10 cellular contexts compared by ENCODE assay signal in the genomic region with DNA sequence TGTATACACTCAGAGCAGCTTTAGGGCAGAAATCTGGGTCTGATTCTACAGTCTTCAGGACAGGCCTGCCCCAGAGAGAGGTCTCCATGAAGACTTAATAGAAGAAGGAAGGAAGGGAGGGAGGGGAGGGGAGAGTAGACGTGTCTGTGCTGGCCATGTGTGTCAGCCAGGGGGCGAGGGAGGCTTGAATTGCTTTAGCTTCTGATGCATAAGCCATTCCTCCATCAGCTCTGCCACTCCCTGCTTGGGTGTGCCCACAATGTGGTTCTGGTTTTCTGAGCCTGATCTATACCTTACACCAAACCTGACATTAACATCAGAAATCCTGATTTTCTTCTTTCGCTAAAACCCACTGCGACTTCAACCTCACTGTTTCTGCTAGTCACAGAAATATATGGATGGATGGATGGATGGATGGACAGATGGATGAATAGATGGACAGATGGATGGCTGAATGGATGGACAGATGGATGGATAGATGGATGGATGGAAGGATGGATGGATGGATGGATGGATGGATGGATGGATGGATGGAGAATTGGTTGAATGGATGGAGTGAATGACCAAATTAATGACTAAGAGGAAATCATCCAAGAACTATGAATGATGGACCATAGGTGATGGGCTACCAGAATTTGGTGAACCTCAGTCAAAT. TPM values are rescaled to one million over a fixed set of nuclear protein-coding genes. Genes with fewer than 3 reads are reported as not detected.
A peak's percentile ranks its signal among the peaks of the same experiment; 100 is the strongest.
DNase-seq lines count a peak whose midpoint lies in the region; ATAC-seq and TF ChIP-seq lines count a peak whose summit lies in the region.
"Had no signal": no experiment of that assay in that cellular context is flagged by ENCODE, and none has a peak within 500 bp of the region (broad histone marks: within the 10 kb centered on the region; RNA-seq: fewer than 3 reads in every experiment).

No MANE protein-coding gene starts in this region.

- TF ChIP-seq CTCF in HFFc6 (IDR thresholded peaks at IDR 0.05), result peak; percentile 52
- TF ChIP-seq CTCF in brain microvascular endothelial cell (IDR thresholded peaks at IDR 0.05; ENCODE audit: low read depth, low read length, missing control alignments), result peak; percentile 52
- TF ChIP-seq CTCF in right lobe of liver (IDR thresholded peaks at IDR 0.05), result no peak

- H3K27ac Mint-ChIP-seq in HFFc6, result peak overlapping the region; percentile 78
- peak overlapping the region in 2 of 7 donors; percentile 0 to 72 for H3K27ac Mint-ChIP-seq in CD4-positive, alpha-beta memory T cell

- H3K4me3 Mint-ChIP-seq in HFFc6, result no peak overlapping the region
- H3K4me3 Mint-ChIP-seq in CD4-positive, alpha-beta memory T cell, result no peak overlapping the region

- no peaks in the 10 kb centered on the region for H3K9me3 ChIP-seq in right lobe of liver
- no peaks in the 10 kb centered on the region for H3K9me3 ChIP-seq in CD4-positive, alpha-beta memory T cell (ENCODE audit: control insufficient read depth in 1 of 2, low read length in 2 of 2)

- intact Hi-C loops in right lobe of liver (cut with DNase I), result no loop called here
- intact Hi-C loops in CD4-positive, alpha-beta memory T cell (cut with micrococcal nuclease), result no loop called here

- H3K4me1 ChIP-seq in right lobe of liver, result peaks cover 0 to 10% (median 3%) of the 10 kb centered on the region in 4 donors
- H3K4me1 ChIP-seq in CD4-positive, alpha-beta memory T cell (ENCODE audit: insufficient read depth, low read length), result peaks cover 12% of the 10 kb centered on the region

- H3K4me1 Mint-ChIP-seq in HFFc6 (ENCODE audit: low read depth), result peaks cover 64% of the 10 kb centered on the region
- peaks cover 10 to 29% (median 16%) of the 10 kb centered on the region in 4 donors for H3K4me1 Mint-ChIP-seq in CD4-positive, alpha-beta memory T cell

- peaks cover 23% of the 10 kb centered on the region for H3K27me3 Mint-ChIP-seq in HFFc6 (ENCODE audit: insufficient read depth)
- no peaks in the 10 kb centered on the region for H3K27me3 Mint-ChIP-seq in CD4-positive, alpha-beta memory T cell

- POLR2A ChIA-PET in CD4-positive, alpha-beta memory T cell (lab: Charles Lee; ENCODE audit: partially characterized antibody), result interaction anchor here (0.6 to 1.3 kb wide), 3 partner anchors 16 to 154 kb away, joined by 3 read pairs; no protein-coding TSS in a partner anchor

- H3K36me3 ChIP-seq in brain microvascular endothelial cell (replicated peaks) (no peaks in the 10 kb centered on the region), right lobe of liver (no peaks in the 10 kb centered on the region)
- H3K36me3 ChIP-seq in CD4-positive, alpha-beta memory T cell (ENCODE audit: insufficient read depth, low read length), result no peaks in the 10 kb centered on the region

- in situ Hi-C loops in ACHN (cut with HindIII; ENCODE audit: low pct_ligation_motif_present, low pct_unique_long_range_greater_than_20kb, low sequenced_read_pairs), result no loop called here
- in situ Hi-C loops in brain microvascular endothelial cell (cut with HindIII; ENCODE audit: low pct_ligation_motif_present, low sequenced_read_pairs), result loop anchor here (10.0 kb wide), 1 partner anchor 155 kb away; no protein-coding TSS in a partner anchor

- H3K27ac ChIP-seq in brain microvascular endothelial cell (no peak overlapping the region), right lobe of liver (peak overlapping the region; percentile 6 to 31 (median 19))
- H3K27ac ChIP-seq in CD4-positive, alpha-beta memory T cell (ENCODE audit: low read depth, low read length), result no peak overlapping the region
- H3K27ac ChIP-seq: SK-N-MC had no signal

- DNase-seq in ACHN, result peak; percentile 18
- peak; percentile 32 for DNase-seq in HFFc6
- DNase-seq in brain microvascular endothelial cell, result peak; percentile 25
- DNase-seq in right lobe of liver, result no peak
- no peak for DNase-seq in CD4-positive, alpha-beta memory T cell
- no peak for DNase-seq in SHP77 treated with DMSO at 0.1 percent for 48 hours (lab: John Stamatoyannopoulos, UW)
- no peak for DNase-seq in CD1c-positive myeloid dendritic cell (ENCODE audit: extremely low spot score)
- DNase-seq: posterior cingulate gyrus had no signal

- no peak for TF ChIP-seq POLR2A in right lobe of liver (IDR thresholded peaks at IDR 0.05)

- CTCF ChIA-PET in CD4-positive, alpha-beta memory T cell (lab: Charles Lee; ENCODE audit: partially characterized antibody), result no interaction called here

- 97% methylated on average over 2 of the region's 4 CpGs for WGBS in right lobe of liver (ENCODE audit: insufficient coverage, low coverage, low lambda C conversion rate, missing lambda C conversion rate)

- ATAC-seq in right lobe of liver (peak in 1 of 4 donors; percentile 3), HG03139 (IDR thresholded peaks at IDR 0.05; ENCODE audit: unreplicated experiment) (no peak)

- H3K36me3 Mint-ChIP-seq in HFFc6 (ENCODE audit: low read depth), result no peaks in the 10 kb centered on the region
- no peaks in the 10 kb centered on the region for H3K36me3 Mint-ChIP-seq in CD4-positive, alpha-beta memory T cell

- H3K9me3 Mint-ChIP-seq in HFFc6, result no peaks in the 10 kb centered on the region
- no peaks in the 10 kb centered on the region for H3K9me3 Mint-ChIP-seq in CD4-positive, alpha-beta memory T cell

- no peaks in the 10 kb centered on the region for H3K27me3 ChIP-seq in brain microvascular endothelial cell (replicated peaks)
- H3K27me3 ChIP-seq in right lobe of liver, result no peaks in the 10 kb centered on the region
- no peaks in the 10 kb centered on the region for H3K27me3 ChIP-seq in CD4-positive, alpha-beta memory T cell (ENCODE audit: insufficient read depth, low read length)

- no peak overlapping the region for H3K4me3 ChIP-seq in brain microvascular endothelial cell (ENCODE audit: low read depth, low read length)
- H3K4me3 ChIP-seq in right lobe of liver, result no peak overlapping the region
- H3K4me3 ChIP-seq in CD4-positive, alpha-beta memory T cell (ENCODE audit: low read length in 2 of 2), result no peak overlapping the region
- H3K4me3 ChIP-seq: SK-N-MC had no signal

RNA-seq across cellular contexts. Expression of gene PRDM11, which starts 56.5 kb away (rescaled TPM):
- 1 to 10 TPM; 2.0 to 5.6 (median 2.7) TPM for total RNA-seq in HFFc6 (2021; fragmentation: NEBNext Ultra II Directional; extraction: Animal tissue kit (Norgen Biotek cat#: 25700))
- total RNA-seq in right lobe of liver, result 1 to 10 TPM; 1.4 to 4.1 (median 3.8) TPM
- total RNA-seq in CD4-positive, alpha-beta memory T cell, result 1 to 10 TPM; 8.0 to 8.5 TPM
- under 1 TPM; 0.30 to 0.85 TPM for polyA plus RNA-seq in CD4-positive, alpha-beta memory T cell

Comparison
In these comparisons a context has a peak if more than half of its experiments do, and no peak if none do; other contexts are left out.
1. DNase-seq: peak in ACHN (single experiment), HFFc6 (single experiment) and brain microvascular endothelial cell (single experiment); none in right lobe of liver (0 of 3), CD4-positive, alpha-beta memory T cell (0 of 5), SHP77 treated with DMSO at 0.1 percent for 48 hours (single experiment) and CD1c-positive myeloid dendritic cell (single experiment).
2. CTCF ChIP-seq: peak in HFFc6 (single experiment) and brain microvascular endothelial cell (single experiment); none in right lobe of liver (0 of 4).
3. H3K27ac ChIP-seq: peak in right lobe of liver (3 of 3); none in brain microvascular endothelial cell (single experiment) and CD4-positive, alpha-beta memory T cell (single experiment).